Comparison of ENCODE assay signal across 8 cellular contexts in the genomic region with DNA sequence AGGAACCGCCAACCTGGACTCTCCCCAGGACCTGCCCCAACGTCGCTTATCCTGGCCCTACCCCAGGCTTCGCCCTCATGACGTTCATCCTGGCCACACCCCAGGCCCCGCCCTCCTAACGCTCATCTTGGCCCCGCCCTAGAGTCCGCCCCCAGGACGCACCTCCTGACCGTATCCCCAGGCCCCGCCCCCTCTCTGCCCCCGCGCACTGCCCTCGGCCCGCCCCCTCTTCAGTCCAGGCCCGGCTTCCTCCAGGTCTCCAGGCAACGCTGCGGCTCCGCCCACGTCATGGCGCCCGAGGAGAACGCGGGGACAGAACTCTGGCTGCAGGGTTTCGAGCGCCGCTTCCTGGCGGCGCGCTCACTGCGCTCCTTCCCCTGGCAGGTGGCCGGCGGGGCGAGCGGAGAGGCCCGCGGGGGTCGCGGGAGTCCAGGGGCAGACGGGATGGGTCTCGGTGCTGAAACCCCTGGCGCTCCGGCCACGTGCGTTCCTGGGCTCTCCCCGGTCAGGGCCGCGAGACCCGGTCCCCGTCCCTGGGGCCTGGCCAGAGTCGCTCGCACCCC.
DNase-seq lines count a peak whose midpoint lies in the region; TF ChIP-seq lines count a peak whose summit lies in the region.
"Not testable (repeated sequence)": the region's sequence is repeated elsewhere in the genome, so short reads cannot be mapped to it uniquely, and the experiment has no call there.

No MANE protein-coding gene starts in this region.

- peak overlapping the region; percentile 86 for H3K9ac ChIP-seq in adipocyte (ENCODE audit: low read length)

- H3K4me3 Mint-ChIP-seq in nephron, result peak overlapping the region; percentile 85 to 91 (median 85)

- H3K36me3 ChIP-seq in HAP-1 (replicated peaks); adipocyte (ENCODE audit: control insufficient read depth, insufficient read depth, low read length, severe bottlenecking): not testable (repeated sequence)

- peak; percentile 81 for DNase-seq in COLO668 (lab: John Stamatoyannopoulos, UW; ENCODE audit: unreplicated experiment)
- DNase-seq in HAP-1 (ENCODE audit: low spot score in 2 of 2), result peak; percentile 86 to 97
- peak; percentile 58 for DNase-seq in NCI-H146 (lab: John Stamatoyannopoulos, UW)
- DNase-seq in T-helper 22 cell (ENCODE audit: low read depth), result peak; percentile 92
- peak; percentile 98 for DNase-seq in adipocyte (ENCODE audit: low read depth)
- peak; percentile 97 for DNase-seq in globus pallidus (ENCODE audit: low spot score)
- DNase-seq in stimulated activated CD8-positive, alpha-beta memory T cell treated with anti-CD3 and anti-CD28 coated beads, Interleukin-4, amount 100 ng/mL, for 48 hours, result peak; percentile 97

- H3K4me1 ChIP-seq in HAP-1; adipocyte (ENCODE audit: control insufficient read depth, insufficient read depth, low read length): not testable (repeated sequence)

- H3K9me3 Mint-ChIP-seq in nephron, result peaks cover 12% of the 10 kb centered on the region

- H3K27ac Mint-ChIP-seq in nephron, result peak overlapping the region; percentile 61 to 91 (median 90)

- in situ Hi-C loops in HAP-1 (cut with MboI; ENCODE audit: low sequenced_read_pairs), result not testable (repeated sequence)

- H3K4me1 Mint-ChIP-seq in nephron, result not testable (repeated sequence)

- not testable (repeated sequence) for H3K9me3 ChIP-seq in HAP-1; adipocyte (ENCODE audit: control insufficient read depth, low read length)

- TF ChIP-seq CTCF in nephron (IDR thresholded peaks at IDR 0.05; ENCODE audit: unreplicated experiment in 3 of 3), result not testable (repeated sequence)

- not testable (repeated sequence) for H3K27me3 Mint-ChIP-seq in nephron (ENCODE audit: low read depth)

- H3K36me3 Mint-ChIP-seq in nephron (ENCODE audit: low read depth), result not testable (repeated sequence)

- peak overlapping the region; percentile 55 for H3K4me3 ChIP-seq in HAP-1
- H3K4me3 ChIP-seq in adipocyte (ENCODE audit: low read length), result peak overlapping the region; percentile 83

- not testable (repeated sequence) for H3K27me3 ChIP-seq in HAP-1 (ENCODE audit: low read depth); adipocyte (replicated peaks; ENCODE audit: control insufficient read depth, insufficient read depth, low read length)

Comparison
In these comparisons a context has a peak if more than half of its experiments do, and no peak if none do; other contexts are left out.
1. Peak in every context shown above with its lines: DNase-seq and H3K4me3 ChIP-seq.